7 cellular contexts compared by ENCODE assay signal in genomic region chr6:169789944-169790927, GRCh38.
DNase-seq lines count a peak whose midpoint lies in the region; ATAC-seq, FAIRE-seq and TF ChIP-seq lines count a peak whose summit lies in the region.

No MANE protein-coding gene starts in this region.

- no peaks in the 10 kb centered on the region for H3K36me3 ChIP-seq in brain microvascular endothelial cell (replicated peaks)

- no peak overlapping the region for H3K27ac ChIP-seq in brain microvascular endothelial cell
- peak overlapping the region in 15 of 21 experiments; percentile 10 to 81 (median 53) for H3K27ac ChIP-seq in skin epidermis

- H3K4me3 ChIP-seq in brain microvascular endothelial cell (ENCODE audit: low read depth, low read length) (peak overlapping the region; percentile 57), iPS-18c (ENCODE audit: insufficient read depth, low read depth, low read length) (peak overlapping the region; percentile 43), skin epidermis (peak overlapping the region; percentile 13 to 45 (median 30))

- peak; percentile 70 for DNase-seq in GM18507 (ENCODE audit: extremely low spot score, insufficient read length, low read depth)
- peak; percentile 67 to 72 for DNase-seq in NCI-H2081 (lab: John Stamatoyannopoulos, UW)
- peak; percentile 66 for DNase-seq in UCSD-AML1 (lab: John Stamatoyannopoulos, UW; ENCODE audit: unreplicated experiment)
- peak; percentile 51 for DNase-seq in brain microvascular endothelial cell

- in situ Hi-C loops in brain microvascular endothelial cell (cut with HindIII; ENCODE audit: low pct_ligation_motif_present, low sequenced_read_pairs), result no loop called here

- TF ChIP-seq CTCF in brain microvascular endothelial cell (IDR thresholded peaks at IDR 0.05; ENCODE audit: low read depth, low read length, missing control alignments), result peak; percentile 99

- H3K27me3 ChIP-seq in brain microvascular endothelial cell (replicated peaks), result no peaks in the 10 kb centered on the region

- FAIRE-seq in GM18507 (lab: Jason Lieb, UNC), result peak; percentile 29

- H3K9me3 ChIP-seq in iPS-18c (ENCODE audit: control insufficient read depth, insufficient read depth, low read length), result no peaks in the 10 kb centered on the region

- peak; percentile 92 for ATAC-seq in HG02981 (IDR thresholded peaks at IDR 0.05; ENCODE audit: unreplicated experiment)
